1 cellular context compared by ENCODE assay signal in genomic region chr1:201945157-201945556, GRCh38.
TF ChIP-seq lines count a peak whose summit lies in the region.

No MANE protein-coding gene starts in this region.

TF ChIP-seq in H1, 55 proteins besides CTCF, POLR2A, EP300 and RAD21:
- TF ChIP-seq SP1 (IDR thresholded peaks at IDR 0.05; ENCODE audit: low read depth, low read length) (peak; percentile 26; the same call in 1 of the 2 replicates), NRF1 (IDR thresholded peaks at IDR 0.05; ENCODE audit: low read depth, low read length) (no peak)
